Comparison of ENCODE assay signal across 11 cellular contexts in genomic region chr10:43197834-43198681, GRCh38. TPM values are rescaled to one million over a fixed set of nuclear protein-coding genes. Genes with fewer than 3 reads are reported as not detected.
DNase-seq lines count a peak whose midpoint lies in the region; ATAC-seq lines count a peak whose summit lies in the region.
"Had no signal": no experiment of that assay in that cellular context is flagged by ENCODE, and none has a peak within 500 bp of the region (broad histone marks: within the 10 kb centered on the region; RNA-seq: fewer than 3 reads in every experiment).

No MANE protein-coding gene starts in this region.

- peaks cover 7% of the 10 kb centered on the region for H3K4me1 Mint-ChIP-seq in central memory CD8-positive, alpha-beta T cell

- H3K36me3 Mint-ChIP-seq in central memory CD8-positive, alpha-beta T cell (ENCODE audit: insufficient read depth) = peaks cover 24% of the 10 kb centered on the region

- ATAC-seq in central memory CD8-positive, alpha-beta T cell (replicated peaks; ENCODE audit: extremely low read depth, poor library complexity, severe bottlenecking) = no peak
- no peak for ATAC-seq in esophagus mucosa
- ATAC-seq: body of pancreas, pancreas had no signal

- peak; percentile 12 to 23 for DNase-seq in SHP77 (lab: John Stamatoyannopoulos, UW)
- DNase-seq in SHP77 treated with DMSO at 0.1 percent for 48 hours (lab: John Stamatoyannopoulos, UW) = no peak
- DNase-seq in LHCN-M2 (ENCODE audit: low read depth) = peak; percentile 16
- DNase-seq in central memory CD8-positive, alpha-beta T cell (ENCODE audit: low spot score in 2 of 2) = peak in 1 of 2 donors; percentile 12
- DNase-seq in posterior vena cava (ENCODE audit: low spot score) = peak; percentile 78
- DNase-seq in NCI-H2081 treated with DMSO at 0.1 percent for 48 hours (lab: John Stamatoyannopoulos, UW) = no peak
- DNase-seq in NCI-H345 (lab: John Stamatoyannopoulos, UW) = no peak

- intact Hi-C loops in posterior vena cava (cut with DNase I) = no loop called here

- H3K9me3 Mint-ChIP-seq in central memory CD8-positive, alpha-beta T cell = no peaks in the 10 kb centered on the region
- H3K9me3 Mint-ChIP-seq: IgD-negative memory B cell had no signal

- no peak overlapping the region for H3K4me3 Mint-ChIP-seq in central memory CD8-positive, alpha-beta T cell
- H3K4me3 Mint-ChIP-seq: IgD-negative memory B cell had no signal

- H3K27ac Mint-ChIP-seq in central memory CD8-positive, alpha-beta T cell (ENCODE audit: low read depth) = peak overlapping the region; percentile 23

- H3K27me3 Mint-ChIP-seq in central memory CD8-positive, alpha-beta T cell = no peaks in the 10 kb centered on the region

RNA-seq across cellular contexts. Expression of gene CSGALNACT2, which starts 59.8 kb away (rescaled TPM):
- total RNA-seq in LHCN-M2 (2014; rRNA removed) = 13.1 and 13.4 TPM in 2 replicates
- polyA plus RNA-seq in LHCN-M2 (2012) = 7.1 TPM
- 10 to 100 TPM; 31.1 to 31.8 TPM for total RNA-seq in posterior vena cava
- total RNA-seq in esophagus mucosa = 4.9 TPM

Comparison
In these comparisons a context has a peak if more than half of its experiments do, and no peak if none do; other contexts are left out.
1. DNase-seq: peak in SHP77 (2 of 2), LHCN-M2 (single experiment) and posterior vena cava (single experiment); none in SHP77 treated with DMSO at 0.1 percent for 48 hours (single experiment), NCI-H2081 treated with DMSO at 0.1 percent for 48 hours (single experiment) and NCI-H345 (single experiment).